ENCODE assay signal across 25 cellular contexts in genomic region chr4:184110452-184110851, GRCh38.
"Had no signal": no experiment of that assay in that cellular context is flagged by ENCODE, and none has a peak within 500 bp of the region (broad histone marks: within the 10 kb centered on the region; RNA-seq: fewer than 3 reads in every experiment).

No MANE protein-coding gene starts in this region.

- H3K4me2 ChIP-seq: neural progenitor cell had no signal

- H3K4me1 ChIP-seq: neural progenitor cell, parathyroid adenoma, psoas muscle, sigmoid colon, stomach, thyroid gland, tibial nerve, upper lobe of left lung, vagina had no signal

- H3K36me3 ChIP-seq: neural progenitor cell, ovary, right lobe of liver, sigmoid colon, stomach, thoracic aorta, thyroid gland, tibial nerve, upper lobe of left lung, vagina had no signal

- H3K9ac ChIP-seq: neural progenitor cell, parathyroid adenoma had no signal

- H2AFZ ChIP-seq: neural progenitor cell, parathyroid adenoma had no signal

- FAIRE-seq: small intestine, urothelium cell line had no signal

- H3K27me3 ChIP-seq: neural progenitor cell, ovary, right lobe of liver, stomach, thyroid gland, tibial nerve, upper lobe of left lung, vagina had no signal

- H3K4me3 ChIP-seq: neural progenitor cell, ovary, psoas muscle, right lobe of liver, sigmoid colon, stomach, thoracic aorta, thyroid gland, tibial nerve, upper lobe of left lung, vagina had no signal

- H3K79me2 ChIP-seq: parathyroid adenoma had no signal

- DNase-seq: occipital lobe; ovary; posterior cingulate gyrus; psoas muscle; right cardiac atrium; right lobe of liver; sigmoid colon; small intestine; stimulated activated CD4-positive, alpha-beta T cell treated with anti-CD3 and anti-CD28 coated beads, Interleukin-15, amount 100 ng/mL, for 24 hours; stimulated activated CD4-positive, alpha-beta T cell treated with anti-CD3 and anti-CD28 coated beads, Interleukin-2, amount 100 ng/mL, for 24 hours; stimulated activated CD4-positive, alpha-beta T cell treated with anti-CD3 and anti-CD28 coated beads, Interleukin-2, amount 100 ng/mL, for 48 hours; stimulated activated CD4-positive, alpha-beta T cell treated with anti-CD3 and anti-CD28 coated beads, Interleukin-4, amount 100 ng/mL, for 24 hours; stimulated activated naive B cell treated with anti-CD40 and anti-IgM and Interleukin-4, amounts not matched to agents 10 μg/mL and 1 μg/mL and 100 μg/mL, for 72 hours; stimulated activated naive CD4-positive, alpha-beta T cell treated with Interleukin-2 at 50 U/mL for 16 hours; stomach; thyroid gland; trophoblast cell; upper lobe of left lung had no signal

- H3K27ac ChIP-seq: neural progenitor cell, ovary, parathyroid adenoma, psoas muscle, right lobe of liver, sigmoid colon, stomach, thoracic aorta, thyroid gland, tibial nerve, upper lobe of left lung, vagina had no signal

- H3K9me3 ChIP-seq: ovary, psoas muscle, right lobe of liver, stomach, thoracic aorta, thyroid gland, upper lobe of left lung, vagina had no signal

- ATAC-seq: psoas muscle; right cardiac atrium; right lobe of liver; stimulated activated effector memory CD8-positive, alpha-beta T cell treated with anti-CD3 and anti-CD28 coated beads, Interleukin-12 subunit alpha, Interleukin-12 subunit beta, amount 100 ng/mL, for 72 hours; stimulated activated naive B cell treated with anti-CD40 and anti-IgM and Interleukin-4, amounts not matched to agents 10 μg/mL and 1 μg/mL and 100 μg/mL, for 72 hours had no signal
